8 cellular contexts compared by ENCODE assay signal in genomic region chr3:77038928-77039605, GRCh38. TPM values are rescaled to one million over a fixed set of nuclear protein-coding genes. Genes with fewer than 3 reads are reported as not detected.
DNase-seq lines count a peak whose midpoint lies in the region; ATAC-seq and TF ChIP-seq lines count a peak whose summit lies in the region.

No MANE protein-coding gene starts in this region.

- peaks cover 35% of the 10 kb centered on the region for H3K4me1 Mint-ChIP-seq in nephron progenitor cell

- ATAC-seq in GM21619 (IDR thresholded peaks at IDR 0.05; ENCODE audit: unreplicated experiment), result no peak

- no peaks in the 10 kb centered on the region for H3K9me3 ChIP-seq in esophagus (ENCODE audit: control insufficient read depth in 2 of 2, insufficient read depth in 1 of 2, low read depth in 1 of 2, low read length in 1 of 2)

- no peaks in the 10 kb centered on the region for H3K36me3 Mint-ChIP-seq in nephron progenitor cell (ENCODE audit: low read depth)

- H3K4me3 Mint-ChIP-seq in nephron progenitor cell, result peak overlapping the region; percentile 91

- H3K36me3 ChIP-seq in esophagus (ENCODE audit: control insufficient read depth in 2 of 2, insufficient read depth in 2 of 2, low read length in 1 of 2), result no peaks in the 10 kb centered on the region

- no peaks in the 10 kb centered on the region for H3K27me3 ChIP-seq in esophagus (ENCODE audit: control insufficient read depth in 1 of 2, insufficient read depth in 2 of 2, low read length in 2 of 2)

- H3K4me1 ChIP-seq in esophagus (ENCODE audit: control insufficient read depth in 2 of 2, insufficient read depth in 2 of 2, low read length in 1 of 2), result no peaks in the 10 kb centered on the region

- peak overlapping the region; percentile 59 to 67 for H3K27ac ChIP-seq in esophagus (ENCODE audit: low read depth in 2 of 2, low read length in 1 of 2)

- peak overlapping the region; percentile 91 for H3K27ac Mint-ChIP-seq in nephron progenitor cell

- DNase-seq in D341Med (ENCODE audit: low spot score) (peak; percentile 54), NCI-H524 (lab: John Stamatoyannopoulos, UW) (peak; percentile 43 to 74), nephron progenitor cell (peak; percentile 45), T-helper 2 cell (no peak), NCI-H1048 (lab: John Stamatoyannopoulos, UW) (no peak), activated gamma-delta T cell (lab: John Stamatoyannopoulos, UW) (no peak)

- H3K27me3 Mint-ChIP-seq in nephron progenitor cell (ENCODE audit: low read depth, poor library complexity), result no peaks in the 10 kb centered on the region

- WGBS in esophagus, 2 donors, result 3 to 5% methylated on average over 24 to 33 of the region's 33 CpGs

- H3K4me3 ChIP-seq in esophagus (ENCODE audit: low read depth in 1 of 2, low read length in 2 of 2), result peak overlapping the region; percentile 64 to 72

- TF ChIP-seq CTCF in nephron progenitor cell (IDR thresholded peaks at IDR 0.05), result no peak

- no peaks in the 10 kb centered on the region for H3K9me3 Mint-ChIP-seq in nephron progenitor cell

RNA-seq across cellular contexts. Expression of gene ROBO2, which starts 0.8 kb away (rescaled TPM):
- polyA plus RNA-seq in esophagus, result 1 to 10 TPM; 1.4 to 2.4 TPM

Comparison
In these comparisons a context has a peak if more than half of its experiments do, and no peak if none do; other contexts are left out.
1. DNase-seq: peak in D341Med (single experiment), NCI-H524 (2 of 2) and nephron progenitor cell (single experiment); none in T-helper 2 cell (0 of 5), NCI-H1048 (single experiment) and activated gamma-delta T cell (single experiment).